In genomic region chr1:58780586-58781452, GRCh38 we compare ENCODE assay signal across 8 cellular contexts. TPM values are rescaled to one million over a fixed set of nuclear protein-coding genes. Genes with fewer than 3 reads are reported as not detected.
DNase-seq lines count a peak whose midpoint lies in the region; ATAC-seq and TF ChIP-seq lines count a peak whose summit lies in the region.

No MANE protein-coding gene starts in this region.

- H3K27me3 ChIP-seq in left ventricle myocardium inferior (ENCODE audit: low read depth), result no peaks in the 10 kb centered on the region

- H3K4me3 Mint-ChIP-seq in activated B cell treated with CpG ODN at 0.5 μM for 24 hours (peak overlapping the region; percentile 36), glutamatergic neuron (ENCODE audit: unreplicated experiment) (peak overlapping the region; percentile 97)

- H3K9me3 ChIP-seq in left ventricle myocardium inferior (replicated peaks), result no peaks in the 10 kb centered on the region

- ATAC-seq in left cardiac atrium (no peak), activated B cell treated with CpG ODN at 0.5 μM for 24 hours (ENCODE audit: low read depth) (no peak), GM21526 (IDR thresholded peaks at IDR 0.05; ENCODE audit: low FRiP score, unreplicated experiment) (no peak)

- H3K4me3 ChIP-seq in left ventricle myocardium inferior (peak overlapping the region; percentile 94), skin epidermis (peak overlapping the region; percentile 59 to 92 (median 86))

- peaks cover 28% of the 10 kb centered on the region for H3K4me1 Mint-ChIP-seq in activated B cell treated with CpG ODN at 0.5 μM for 24 hours
- H3K4me1 Mint-ChIP-seq in glutamatergic neuron (ENCODE audit: low read depth, unreplicated experiment), result peaks cover 2% of the 10 kb centered on the region

- H3K36me3 ChIP-seq in left ventricle myocardium inferior, result peaks cover 12% of the 10 kb centered on the region

- no peaks in the 10 kb centered on the region for H3K27me3 Mint-ChIP-seq in activated B cell treated with CpG ODN at 0.5 μM for 24 hours
- H3K27me3 Mint-ChIP-seq in glutamatergic neuron (ENCODE audit: unreplicated experiment), result peaks cover 14% of the 10 kb centered on the region

- peak overlapping the region; percentile 99 for H3K27ac ChIP-seq in left ventricle myocardium inferior (replicated peaks)
- H3K27ac ChIP-seq in skin epidermis, result peak overlapping the region in 13 of 21 experiments; percentile 85 to 100 (median 96)

- no peak overlapping the region for H3K27ac Mint-ChIP-seq in activated B cell treated with CpG ODN at 0.5 μM for 24 hours
- no peak overlapping the region for H3K27ac Mint-ChIP-seq in glutamatergic neuron (ENCODE audit: unreplicated experiment)

- CTCF ChIA-PET in activated B cell treated with CpG ODN at 0.5 μM for 24 hours (lab: Charles Lee), result interaction anchor here (0.6 to 4.0 kb wide), 2 partner anchors 9 to 917 kb away, joined by 3 to 36 read pairs; no protein-coding TSS in a partner anchor

- H3K9me3 Mint-ChIP-seq in activated B cell treated with CpG ODN at 0.5 μM for 24 hours (no peaks in the 10 kb centered on the region), glutamatergic neuron (ENCODE audit: unreplicated experiment) (peaks cover 22% of the 10 kb centered on the region)

- DNase-seq in left ventricle myocardium inferior, result no peak
- DNase-seq in left cardiac atrium, result no peak
- DNase-seq in activated B cell treated with CpG ODN at 0.5 μM for 24 hours, result no peak
- no peak for DNase-seq in glutamatergic neuron
- no peak for DNase-seq in stimulated activated CD4-positive, alpha-beta T cell treated with anti-CD3 and anti-CD28 coated beads, Interleukin-4, amount 100 ng/mL, for 1 hour
- DNase-seq in NCI-H82 treated with DMSO at 0.1 percent for 48 hours (lab: John Stamatoyannopoulos, UW; ENCODE audit: unreplicated experiment), result no peak

- peaks cover 50% of the 10 kb centered on the region for H3K4me1 ChIP-seq in left ventricle myocardium inferior

- POLR2A ChIA-PET in activated B cell treated with CpG ODN at 0.5 μM for 24 hours (lab: Charles Lee), result interaction anchor here (0.7 to 5.8 kb wide), 8 partner anchors 25 to 918 kb away, joined by 3 to 74 read pairs (median 5); partner anchors contain the start of gene FGGY

- intact Hi-C loops in left ventricle myocardium inferior (cut with micrococcal nuclease) (loop anchor here (10.0 kb wide), 4 partner anchors 124 to 914 kb away; partner anchors contain the start of gene FGGY), left cardiac atrium (cut with DNase I) (loop anchor here (5.0 to 10.0 kb wide), 3 partner anchors 36 to 921 kb away; partner anchors contain the start of gene FGGY (in 1 of the 2)), activated B cell treated with CpG ODN at 0.5 μM for 24 hours (cut with micrococcal nuclease) (no loop called here)

- peaks cover 34% of the 10 kb centered on the region for H3K36me3 Mint-ChIP-seq in activated B cell treated with CpG ODN at 0.5 μM for 24 hours (ENCODE audit: low read depth)
- H3K36me3 Mint-ChIP-seq in glutamatergic neuron (ENCODE audit: unreplicated experiment), result peaks cover 5% of the 10 kb centered on the region

- TF ChIP-seq CTCF in left ventricle myocardium inferior (IDR thresholded peaks at IDR 0.05; ENCODE audit: borderline replicate concordance) (no peak), activated B cell treated with CpG ODN at 0.5 μM for 24 hours (IDR thresholded peaks at IDR 0.05) (no peak), glutamatergic neuron (IDR thresholded peaks at IDR 0.05; ENCODE audit: partially characterized antibody, unreplicated experiment) (no peak)

RNA-seq across cellular contexts. Expression of gene JUN, which starts 3.0 kb away (rescaled TPM):
- total RNA-seq in left ventricle myocardium inferior (101 TPM), left cardiac atrium (10 to 100 TPM; 67.6 to 78.0 TPM), activated B cell treated with CpG ODN at 0.5 μM for 24 hours (35.3 and 36.6 TPM in 2 replicates), glutamatergic neuron (ENCODE audit: unreplicated experiment) (83.1 TPM)
